18 cellular contexts compared by ENCODE assay signal in the genomic region with DNA sequence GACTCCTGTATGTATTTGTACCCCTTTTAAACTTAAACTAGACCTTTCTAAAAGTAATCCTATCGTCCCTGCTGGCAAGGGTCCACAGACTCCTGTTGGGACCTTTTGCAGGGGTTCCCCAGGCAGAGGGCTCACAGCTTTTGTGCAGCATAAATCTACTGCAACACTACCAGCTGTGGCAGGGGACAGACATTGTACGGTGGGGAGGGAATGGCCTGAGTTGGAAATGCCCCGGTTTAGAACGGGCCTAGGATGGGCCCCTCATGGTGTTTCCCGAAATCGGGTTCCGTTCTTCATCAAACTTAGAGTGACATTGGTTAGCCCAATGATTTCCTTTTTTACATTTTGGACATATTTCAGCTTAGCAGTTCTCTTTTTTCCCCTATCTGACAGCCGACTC. TPM values are rescaled to one million over a fixed set of nuclear protein-coding genes. Genes with fewer than 3 reads are reported as not detected.
DNase-seq lines count a peak whose midpoint lies in the region; ATAC-seq, FAIRE-seq and TF ChIP-seq lines count a peak whose summit lies in the region.
"Had no signal": no experiment of that assay in that cellular context is flagged by ENCODE, and none has a peak within 500 bp of the region (broad histone marks: within the 10 kb centered on the region; RNA-seq: fewer than 3 reads in every experiment).

No MANE protein-coding gene starts in this region.

- no peak overlapping the region for H3K27ac ChIP-seq in K562 (ENCODE audit: extremely low read depth, low read depth, low read length)
- H3K27ac ChIP-seq: BLaER1, HL-60 had no signal

- intact Hi-C loops in activated CD8-positive, alpha-beta T cell treated with anti-CD3 and anti-CD28 coated beads for 36 hours (cut with micrococcal nuclease): no loop called here
- intact Hi-C loops in K562 (cut with micrococcal nuclease): no loop called here

- H3K4me3 Mint-ChIP-seq in activated CD8-positive, alpha-beta T cell treated with anti-CD3 and anti-CD28 coated beads, Interleukin-2, amount 10 ng/mL, durations not matched to agents 7 days and 5 days: no peak overlapping the region
- H3K4me3 Mint-ChIP-seq in activated CD8-positive, alpha-beta T cell treated with anti-CD3 and anti-CD28 coated beads for 36 hours: no peak overlapping the region
- no peak overlapping the region for H3K4me3 Mint-ChIP-seq in stimulated activated naive B cell treated with anti-CD40 and anti-IgM and Interleukin-4, amounts not matched to agents 10 μg/mL and 1 μg/mL and 100 μg/mL, for 72 hours

- no peak overlapping the region for H3K9ac ChIP-seq in K562 (ENCODE audit: insufficient read depth in 1 of 2, low read depth in 2 of 2, low read length in 2 of 2)
- H3K9ac ChIP-seq: BLaER1 had no signal

- no peaks in the 10 kb centered on the region for H4K20me1 ChIP-seq in K562 (replicated peaks; ENCODE audit: control insufficient read depth, insufficient read depth, low read length)
- H4K20me1 ChIP-seq: BLaER1 had no signal

- TF ChIP-seq POLR2A in K562 (conservative IDR thresholded peaks at IDR 0.05): no peak

- H3K4me2 ChIP-seq in K562 (ENCODE audit: insufficient read depth, low read length): no peak overlapping the region
- H3K4me2 ChIP-seq: BLaER1 had no signal

- CTCF ChIA-PET in activated CD8-positive, alpha-beta T cell treated with anti-CD3 and anti-CD28 coated beads, Interleukin-2, amount 10 ng/mL, durations not matched to agents 7 days and 5 days (lab: Charles Lee): interaction anchor here (1.0 kb wide), 1 partner anchor 28 kb away, joined by 5 read pairs; no protein-coding TSS in a partner anchor
- CTCF ChIA-PET in activated CD8-positive, alpha-beta T cell treated with anti-CD3 and anti-CD28 coated beads for 36 hours (lab: Charles Lee): interaction anchor here (1.5 kb wide), 1 partner anchor 13 kb away, joined by 5 read pairs; no protein-coding TSS in a partner anchor
- CTCF ChIA-PET in K562 (lab: Yijun Ruan, JAX; ENCODE audit: low intra/inter-chr PET ratio): no interaction called here

- no peak overlapping the region for H2AFZ ChIP-seq in K562 (ENCODE audit: low read depth, low read length)

- in situ Hi-C loops in K562 (cut with MboI): no loop called here

- no peaks in the 10 kb centered on the region for H3K9me1 ChIP-seq in K562 (ENCODE audit: control insufficient read depth, insufficient read depth, low read length)

- no peaks in the 10 kb centered on the region for H3K36me3 ChIP-seq in K562 (ENCODE audit: control insufficient read depth, insufficient read depth, low read length)
- H3K36me3 ChIP-seq: BLaER1, HAP-1 had no signal

- no peak overlapping the region for H3K27ac Mint-ChIP-seq in activated CD8-positive, alpha-beta T cell treated with anti-CD3 and anti-CD28 coated beads, Interleukin-2, amount 10 ng/mL, durations not matched to agents 7 days and 5 days
- H3K27ac Mint-ChIP-seq in activated CD8-positive, alpha-beta T cell treated with anti-CD3 and anti-CD28 coated beads for 36 hours: no peak overlapping the region
- no peak overlapping the region for H3K27ac Mint-ChIP-seq in stimulated activated naive B cell treated with anti-CD40 and anti-IgM and Interleukin-4, amounts not matched to agents 10 μg/mL and 1 μg/mL and 100 μg/mL, for 72 hours
- H3K27ac Mint-ChIP-seq: CD4-positive, CD25-positive, alpha-beta regulatory T cell had no signal

- peaks cover 33 to 41% of the 10 kb centered on the region in 2 experiments for H3K27me3 ChIP-seq in K562 (ENCODE audit: control insufficient read depth in 2 of 2, insufficient read depth in 2 of 2, low read length in 2 of 2)

- DNase-seq in activated CD8-positive, alpha-beta T cell treated with anti-CD3 and anti-CD28 coated beads, Interleukin-2, amount 10 ng/mL, durations not matched to agents 7 days and 5 days: peak; percentile 5
- DNase-seq in activated CD8-positive, alpha-beta T cell treated with anti-CD3 and anti-CD28 coated beads for 36 hours: no peak
- DNase-seq in Kasumi-1 (lab: John Stamatoyannopoulos, UW): peak; percentile 28 to 39
- no peak for DNase-seq in K562 (ENCODE audit: extremely low read depth in 1 of 4, low spot score in 3 of 4)
- DNase-seq in stimulated activated naive B cell treated with anti-CD40 and anti-IgM and Interleukin-4, amounts not matched to agents 10 μg/mL and 1 μg/mL and 100 μg/mL, for 72 hours: no peak
- no peak for DNase-seq in NCI-H2171 treated with DMSO at 0.1 percent for 48 hours (lab: John Stamatoyannopoulos, UW)
- DNase-seq: 8988T; AML-193; CD4-positive, CD25-positive, alpha-beta regulatory T cell; DMS 273 treated with DMSO at 0.1 percent for 48 hours; GOT3; KG1 had no signal

- no peak for FAIRE-seq in K562 (lab: Jason Lieb, UNC)
- FAIRE-seq: GM12892, GM19239 had no signal

- POLR2A ChIA-PET in activated CD8-positive, alpha-beta T cell treated with anti-CD3 and anti-CD28 coated beads, Interleukin-2, amount 10 ng/mL, durations not matched to agents 7 days and 5 days (lab: Charles Lee): no interaction called here
- POLR2A ChIA-PET in activated CD8-positive, alpha-beta T cell treated with anti-CD3 and anti-CD28 coated beads for 36 hours (lab: Charles Lee): no interaction called here
- POLR2A ChIA-PET in K562 (lab: Yijun Ruan, JAX): no interaction called here

- TF ChIP-seq CTCF in activated CD8-positive, alpha-beta T cell treated with anti-CD3 and anti-CD28 coated beads for 36 hours (IDR thresholded peaks at IDR 0.05): no peak
- TF ChIP-seq CTCF in K562 (IDR thresholded peaks at IDR 0.05 in 2 of 3, conservative IDR thresholded peaks at IDR 0.05 in 1 of 3; ENCODE audit: insufficient read depth in 2 of 3, low read depth in 1 of 3, low read length in 3 of 3): no peak

- peaks cover 36% of the 10 kb centered on the region for H3K27me3 Mint-ChIP-seq in activated CD8-positive, alpha-beta T cell treated with anti-CD3 and anti-CD28 coated beads, Interleukin-2, amount 10 ng/mL, durations not matched to agents 7 days and 5 days (ENCODE audit: low read depth)
- peaks cover 50% of the 10 kb centered on the region for H3K27me3 Mint-ChIP-seq in activated CD8-positive, alpha-beta T cell treated with anti-CD3 and anti-CD28 coated beads for 36 hours
- peaks cover 55 to 73% of the 10 kb centered on the region in 2 donors for H3K27me3 Mint-ChIP-seq in stimulated activated naive B cell treated with anti-CD40 and anti-IgM and Interleukin-4, amounts not matched to agents 10 μg/mL and 1 μg/mL and 100 μg/mL, for 72 hours

- H3K4me1 Mint-ChIP-seq in activated CD8-positive, alpha-beta T cell treated with anti-CD3 and anti-CD28 coated beads, Interleukin-2, amount 10 ng/mL, durations not matched to agents 7 days and 5 days (ENCODE audit: low read depth): peaks cover 10% of the 10 kb centered on the region
- peaks cover 9% of the 10 kb centered on the region for H3K4me1 Mint-ChIP-seq in activated CD8-positive, alpha-beta T cell treated with anti-CD3 and anti-CD28 coated beads for 36 hours (ENCODE audit: low read depth)
- peaks cover 10 to 20% of the 10 kb centered on the region in 2 donors for H3K4me1 Mint-ChIP-seq in stimulated activated naive B cell treated with anti-CD40 and anti-IgM and Interleukin-4, amounts not matched to agents 10 μg/mL and 1 μg/mL and 100 μg/mL, for 72 hours

- no peaks in the 10 kb centered on the region for H3K9me3 ChIP-seq in K562 (replicated peaks; ENCODE audit: control insufficient read depth, insufficient read depth, low read depth, low read length)
- H3K9me3 ChIP-seq: HAP-1 had no signal

- no TSS peak for BruUV-seq in K562 (replicated peaks; lab: Mats Ljungman, UMichigan)

- H3K4me1 ChIP-seq in K562 (replicated peaks in 1 of 2; ENCODE audit: control insufficient read depth in 2 of 2, insufficient read depth in 2 of 2, low read length in 2 of 2): peaks cover 0 to 12% of the 10 kb centered on the region in 2 experiments; a peak in 2 of 5 replicates
- H3K4me1 ChIP-seq: BLaER1, HAP-1 had no signal

- peaks cover 9% of the 10 kb centered on the region for H3K9me3 Mint-ChIP-seq in activated CD8-positive, alpha-beta T cell treated with anti-CD3 and anti-CD28 coated beads, Interleukin-2, amount 10 ng/mL, durations not matched to agents 7 days and 5 days (ENCODE audit: insufficient read depth)
- H3K9me3 Mint-ChIP-seq in activated CD8-positive, alpha-beta T cell treated with anti-CD3 and anti-CD28 coated beads for 36 hours: peaks cover 14% of the 10 kb centered on the region
- peaks cover 3 to 9% of the 10 kb centered on the region in 2 donors for H3K9me3 Mint-ChIP-seq in stimulated activated naive B cell treated with anti-CD40 and anti-IgM and Interleukin-4, amounts not matched to agents 10 μg/mL and 1 μg/mL and 100 μg/mL, for 72 hours

- H3K4me3 ChIP-seq in K562: no peak overlapping the region
- H3K4me3 ChIP-seq: BLaER1, HAP-1 had no signal

- TF ChIP-seq RAD21 in K562 (CRISPR knock-in tag; conservative IDR thresholded peaks at IDR 0.05 in 1 of 2, IDR thresholded peaks at IDR 0.05 in 1 of 2): no peak

- TF ChIP-seq EP300 in K562 (IDR thresholded peaks at IDR 0.05; ENCODE audit: low read length): no peak

- no peak for ATAC-seq in activated CD8-positive, alpha-beta T cell treated with anti-CD3 and anti-CD28 coated beads, Interleukin-2, amount 10 ng/mL, durations not matched to agents 7 days and 5 days
- no peak for ATAC-seq in activated CD8-positive, alpha-beta T cell treated with anti-CD3 and anti-CD28 coated beads for 36 hours
- ATAC-seq in K562 (no peak), HG02885 (IDR thresholded peaks at IDR 0.05; ENCODE audit: poor library complexity, unreplicated experiment) (no peak)
- no peak for ATAC-seq in stimulated activated naive B cell treated with anti-CD40 and anti-IgM and Interleukin-4, amounts not matched to agents 10 μg/mL and 1 μg/mL and 100 μg/mL, for 72 hours (replicated peaks)

- 3% methylated on average over 8 of the region's 8 CpGs for WGBS in K562 (ENCODE audit: insufficient coverage, low coverage, missing lambda C conversion rate)

- H3K79me2 ChIP-seq in K562 (ENCODE audit: control insufficient read depth, insufficient read depth, low read length): no peaks in the 10 kb centered on the region

- H3K36me3 Mint-ChIP-seq in activated CD8-positive, alpha-beta T cell treated with anti-CD3 and anti-CD28 coated beads, Interleukin-2, amount 10 ng/mL, durations not matched to agents 7 days and 5 days (ENCODE audit: low read depth): peaks cover 12% of the 10 kb centered on the region
- peaks cover 10% of the 10 kb centered on the region for H3K36me3 Mint-ChIP-seq in activated CD8-positive, alpha-beta T cell treated with anti-CD3 and anti-CD28 coated beads for 36 hours (ENCODE audit: low read depth)
- H3K36me3 Mint-ChIP-seq in stimulated activated naive B cell treated with anti-CD40 and anti-IgM and Interleukin-4, amounts not matched to agents 10 μg/mL and 1 μg/mL and 100 μg/mL, for 72 hours: peaks cover 2 to 3% of the 10 kb centered on the region in 2 donors

RNA-seq across cellular contexts. Expression of gene SAMD11, which starts 26.5 kb away (rescaled TPM):
- not detected for total RNA-seq in activated CD8-positive, alpha-beta T cell treated with anti-CD3 and anti-CD28 coated beads, Interleukin-2, amount 10 ng/mL, durations not matched to agents 7 days and 5 days
- total RNA-seq in activated CD8-positive, alpha-beta T cell treated with anti-CD3 and anti-CD28 coated beads for 36 hours: not detected
- total RNA-seq in K562 (2011; cell fraction: chromatin; rRNA removed; ENCODE audit: low replicate concordance): 0.42 and 1.3 TPM in 2 replicates
- 1.2 and 1.8 TPM in 2 replicates for total RNA-seq in K562 (2011; cell fraction: nucleolus; rRNA removed)
- total RNA-seq in K562 (2011; cell fraction: nucleoplasm; rRNA removed): 0.31 and 0.44 TPM in 2 replicates
- total RNA-seq in K562 (2014; rRNA removed) (0.41 and 0.82 TPM in 2 replicates), K562 (2014; rRNA removed; fragmentation: Illumina TruSeq; extraction: Trizol) (0.07 TPM in 1 of 2 replicates, not detected in the other), K562 (2015; rRNA removed; fragmentation: Illumina TruSeq; extraction: Trizol) (0.11 and 0.26 TPM in 2 replicates), K562 (2021) (0.38 and 0.49 TPM in 2 replicates)
- polyA plus RNA-seq in K562 (2011; rRNA removed) (0.24 and 0.31 TPM in 2 replicates), K562 (2014; fragmentation: Illumina TruSeq; extraction: Trizol) (not detected in 2 replicates), K562 (2014; fragmentation: Nextera tagmentation; extraction: Ambion mirVana) (under 1 TPM in 1 of 2 experiments, not detected in 1; 0.08 TPM), K562 (2014; rRNA removed) (0.07 and 0.32 TPM in 2 replicates)
- polyA plus RNA-seq in K562 (2011; cell fraction: cytosol; rRNA removed): 0.37 and 0.73 TPM in 2 replicates
- polyA plus RNA-seq in K562 (2011; cell fraction: nucleus; rRNA removed): 1.6 and 3.1 TPM in 2 replicates
- 0.36 and 0.64 TPM in 2 replicates for polyA plus RNA-seq in K562 (2012)
- not detected in 2 replicates for polyA minus RNA-seq in K562 (2011; rRNA and poly(A)+ RNA removed)
- 1.3 and 3.5 TPM in 2 replicates for polyA minus RNA-seq in K562 (2011; cell fraction: cytosol; rRNA and poly(A)+ RNA removed)
- 0.94 and 1.6 TPM in 2 replicates for polyA minus RNA-seq in K562 (2011; cell fraction: nucleus; rRNA and poly(A)+ RNA removed)
- total RNA-seq: CD4-positive, CD25-positive, alpha-beta regulatory T cell had no signal

Comparison
In these comparisons a context has a peak if more than half of its experiments do, and no peak if none do; other contexts are left out.
1. DNase-seq: peak in activated CD8-positive, alpha-beta T cell treated with anti-CD3 and anti-CD28 coated beads, Interleukin-2, amount 10 ng/mL, durations not matched to agents 7 days and 5 days (single experiment) and Kasumi-1 (2 of 2); none in activated CD8-positive, alpha-beta T cell treated with anti-CD3 and anti-CD28 coated beads for 36 hours (single experiment), K562 (0 of 4), stimulated activated naive B cell treated with anti-CD40 and anti-IgM and Interleukin-4, amounts not matched to agents 10 μg/mL and 1 μg/mL and 100 μg/mL, for 72 hours (single experiment) and NCI-H2171 treated with DMSO at 0.1 percent for 48 hours (single experiment).